In genomic region chr1:6591644-6592043, GRCh38 we compare ENCODE assay signal across 27 cellular contexts. TPM values are rescaled to one million over a fixed set of nuclear protein-coding genes. Genes with fewer than 3 reads are reported as not detected.
A peak's percentile ranks its signal among the peaks of the same experiment; 100 is the strongest.
DNase-seq lines count a peak whose midpoint lies in the region; ATAC-seq and TF ChIP-seq lines count a peak whose summit lies in the region.
"Had no signal": no experiment of that assay in that cellular context is flagged by ENCODE, and none has a peak within 500 bp of the region (broad histone marks: within the 10 kb centered on the region; RNA-seq: fewer than 3 reads in every experiment).

No MANE protein-coding gene starts in this region.

- no peaks in the 10 kb centered on the region for H3K27me3 ChIP-seq in WERI-Rb-1 (ENCODE audit: insufficient read depth, low read depth, severe bottlenecking)
- H3K27me3 ChIP-seq in gastroesophageal sphincter = no peaks in the 10 kb centered on the region
- H3K27me3 ChIP-seq in gastrocnemius medialis = no peaks in the 10 kb centered on the region
- no peaks in the 10 kb centered on the region for H3K27me3 ChIP-seq in tibial nerve
- H3K27me3 ChIP-seq: breast epithelium, stomach, upper lobe of left lung had no signal

- no peaks in the 10 kb centered on the region for H3K9me3 ChIP-seq in WERI-Rb-1 (ENCODE audit: severe bottlenecking)
- H3K9me3 ChIP-seq in gastroesophageal sphincter = no peaks in the 10 kb centered on the region
- H3K9me3 ChIP-seq in gastrocnemius medialis = no peaks in the 10 kb centered on the region
- H3K9me3 ChIP-seq in tibial nerve = no peaks in the 10 kb centered on the region
- H3K9me3 ChIP-seq: breast epithelium, HAP-1, lower lobe of right lung, stomach, upper lobe of left lung had no signal

- no CpG with 5 or more reads among the region's 6 CpGs for WGBS in gastroesophageal sphincter (ENCODE audit: low coverage in 1 of 2), 2 donors
- WGBS in tibial nerve, 2 donors = 80 to 90% methylated on average over 6 of the region's 6 CpGs

- in situ Hi-C loops in gastrocnemius medialis (cut with MboI; ENCODE audit: low sequenced_read_pairs in 4 of 4) = no loop called here

- peaks cover 89% of the 10 kb centered on the region for H3K36me3 ChIP-seq in WERI-Rb-1
- peaks cover 0 to 99% of the 10 kb centered on the region in 2 donors for H3K36me3 ChIP-seq in gastroesophageal sphincter
- H3K36me3 ChIP-seq in gastrocnemius medialis = peaks cover 0 to 48% of the 10 kb centered on the region in 2 donors
- H3K36me3 ChIP-seq in tibial nerve = peaks cover 3 to 100% (median 27%) of the 10 kb centered on the region in 3 donors
- H3K36me3 ChIP-seq: breast epithelium had no signal

- H3K4me1 ChIP-seq in gastroesophageal sphincter (peaks cover 0 to 98% (median 22%) of the 10 kb centered on the region in 3 donors), gastrocnemius medialis (peaks cover 91 to 96% of the 10 kb centered on the region in 2 donors), tibial nerve (peaks cover 0 to 74% (median 8%) of the 10 kb centered on the region in 4 donors)
- H3K4me1 ChIP-seq: HAP-1 had no signal

- TF ChIP-seq EP300 in gastroesophageal sphincter (IDR thresholded peaks at IDR 0.05) = no peak
- no peak for TF ChIP-seq EP300 in tibial nerve (IDR thresholded peaks at IDR 0.05)

- DNase-seq in activated effector memory CD4-positive, alpha-beta T cell treated with anti-CD3 and anti-CD28 coated beads, Interleukin-2, amount 50 U/mL, for 16 hours = peak; percentile 59
- no peak for DNase-seq in activated effector memory CD4-positive, alpha-beta T cell treated with Interleukin-2 at 50 U/mL for 16 hours
- DNase-seq in WERI-Rb-1 = no peak
- peak in 1 of 2 donors; percentile 57 for DNase-seq in gastrocnemius medialis
- DNase-seq in tibial nerve (ENCODE audit: low spot score in 2 of 2) = no peak
- no peak for DNase-seq in NOMO-1 treated with dmso at 0.1 percent for 144 hours (lab: John Stamatoyannopoulos, UW; ENCODE audit: unreplicated experiment)
- DNase-seq in anterior cingulate cortex (lab: John Stamatoyannopoulos, UW) = no peak
- DNase-seq: activated CD4-positive, CD25-positive, alpha-beta regulatory T cell; COR-L47; DND-41; NCI-H1436 treated with DMSO at 0.1 percent for 48 hours; NCI-H510A treated with DMSO at 0.1 percent for 48 hours; NK-92 treated with Interleukin-12 subunit alpha and Interleukin-12 subunit beta, amount 100 ng/mL, for 24 hours; stimulated activated CD4-positive, alpha-beta T cell treated with anti-CD3 and anti-CD28 coated beads, Interleukin-4, amount 100 ng/mL, for 4 hours; stomach had no signal

- ATAC-seq in gastroesophageal sphincter = no peak
- peak in 1 of 2 donors; percentile 19 for ATAC-seq in gastrocnemius medialis
- ATAC-seq: SK-N-SH treated with all-trans-retinoic acid at 6 μM for 48 hours had no signal

- intact Hi-C loops in gastrocnemius medialis (cut with DNase I; ENCODE audit: low total_unique reads) = no loop called here

- no peak for TF ChIP-seq CTCF in WERI-Rb-1 (IDR thresholded peaks at IDR 0.05; ENCODE audit: low read depth, low read length)
- TF ChIP-seq CTCF in gastroesophageal sphincter (IDR thresholded peaks at IDR 0.05) = no peak
- TF ChIP-seq CTCF in gastrocnemius medialis (IDR thresholded peaks at IDR 0.05 in 4 of 5, conservative IDR thresholded peaks at IDR 0.05 in 1 of 5) = no peak
- TF ChIP-seq CTCF in tibial nerve (IDR thresholded peaks at IDR 0.05) = no peak

- H3K4me3 ChIP-seq in WERI-Rb-1 (ENCODE audit: low read depth, low read length) (no peak overlapping the region), gastroesophageal sphincter (no peak overlapping the region), gastrocnemius medialis (no peak overlapping the region), tibial nerve (no peak overlapping the region)
- H3K4me3 ChIP-seq: breast epithelium, GM12878, HAP-1, lower lobe of right lung, stomach, upper lobe of left lung had no signal

- H3K27ac ChIP-seq in WERI-Rb-1 = peak overlapping the region; percentile 92
- H3K27ac ChIP-seq in gastroesophageal sphincter = peak overlapping the region in 3 of 4 donors; percentile 6 to 55 (median 15)
- peak overlapping the region; percentile 98 to 100 (median 100) for H3K27ac ChIP-seq in gastrocnemius medialis
- H3K27ac ChIP-seq in tibial nerve = peak overlapping the region in 1 of 4 donors; percentile 13
- H3K27ac ChIP-seq: epithelial cell of prostate, lower lobe of right lung, upper lobe of left lung had no signal

- no peak for TF ChIP-seq POLR2A in gastroesophageal sphincter (IDR thresholded peaks at IDR 0.05)
- no peak for TF ChIP-seq POLR2A in gastrocnemius medialis (IDR thresholded peaks at IDR 0.05)
- TF ChIP-seq POLR2A in tibial nerve (IDR thresholded peaks at IDR 0.05) = no peak

RNA-seq across cellular contexts. Expression of gene KLHL21, which starts 11.0 kb away (rescaled TPM):
- total RNA-seq in gastroesophageal sphincter (100 to 1,000 TPM in 2 of 4 donors, 10 to 100 TPM in 2; 83.6 to 131 (median 101) TPM), gastrocnemius medialis (100 to 1,000 TPM; 176 to 481 (median 267) TPM), tibial nerve (10 to 100 TPM; 59.4 to 79.2 (median 72.5) TPM)

RNA-seq across cellular contexts. Expression of gene ZBTB48, which starts 11.8 kb away (rescaled TPM):
- total RNA-seq in gastroesophageal sphincter (10 to 100 TPM; 12.7 to 17.7 (median 14.1) TPM), gastrocnemius medialis (10 to 100 TPM in 3 of 4 donors, 1 to 10 TPM in 1; 9.3 to 14.5 (median 11.3) TPM), tibial nerve (10 to 100 TPM; 27.5 to 41.1 (median 33.6) TPM)

RNA-seq across cellular contexts. Expression of gene PHF13, which starts 21.9 kb away (rescaled TPM):
- total RNA-seq in gastroesophageal sphincter = 10 to 100 TPM; 19.8 to 22.8 (median 20.5) TPM
- total RNA-seq in gastrocnemius medialis = 1 to 10 TPM; 4.7 to 8.5 (median 5.3) TPM
- 10 to 100 TPM; 12.9 to 17.7 (median 15.7) TPM for total RNA-seq in tibial nerve

RNA-seq across cellular contexts. Expression of gene THAP3, which starts 33.0 kb away (rescaled TPM):
- total RNA-seq in gastroesophageal sphincter = 10 to 100 TPM; 16.3 to 36.9 (median 27.7) TPM
- 10 to 100 TPM; 16.7 to 31.0 (median 24.2) TPM for total RNA-seq in gastrocnemius medialis
- total RNA-seq in tibial nerve = 10 to 100 TPM; 35.0 to 39.8 (median 37.1) TPM

RNA-seq across cellular contexts. Expression of gene TAS1R1, which starts 36.5 kb away (rescaled TPM):
- total RNA-seq in gastroesophageal sphincter (not detected), gastrocnemius medialis (not detected), tibial nerve (under 1 TPM in 2 of 4 donors, not detected in 2; 0.22 to 0.78 TPM)
- total RNA-seq: A172, dermis microvascular lymphatic vessel endothelial cell, fibroblast of villous mesenchyme, GM12878, RPMI7951, stomach had no signal
